1 cellular context compared by ENCODE assay signal in the genomic region with DNA sequence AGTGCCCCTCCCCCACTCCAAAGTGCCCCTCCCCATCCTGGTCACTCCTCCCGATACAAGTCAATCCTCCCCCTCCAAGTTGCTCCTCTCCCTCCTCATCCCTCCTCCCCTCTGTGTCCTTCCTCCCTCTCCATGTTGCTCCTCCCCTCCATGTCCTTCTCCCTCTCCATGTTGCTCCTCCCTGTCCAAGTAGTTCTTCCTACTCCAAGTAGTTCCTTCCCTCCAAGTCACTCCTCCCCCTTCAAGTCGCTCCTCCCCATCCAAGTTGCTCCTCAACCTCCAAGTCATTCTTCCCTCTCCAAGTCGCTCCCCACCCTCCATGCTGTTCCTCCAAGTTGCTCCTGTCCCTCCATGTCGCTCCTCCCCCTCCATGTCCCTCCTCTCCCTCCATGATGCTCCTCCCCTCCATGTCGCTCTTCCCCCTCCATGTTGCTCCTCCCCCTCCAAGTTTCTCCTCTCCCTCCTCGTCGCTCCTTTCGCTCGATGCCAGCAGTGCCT.
TF ChIP-seq lines count a peak whose summit lies in the region.

No MANE protein-coding gene starts in this region.

TF ChIP-seq in HCT116, 20 proteins besides CTCF, POLR2A, EP300 and RAD21 (continued from another document):
- TF ChIP-seq REST (IDR thresholded peaks at IDR 0.05; ENCODE audit: low read depth) (no peak), YY1 (IDR thresholded peaks at IDR 0.05; ENCODE audit: extremely low read depth, insufficient replicate concordance, low read depth, low read length) (no peak), ZFX (IDR thresholded peaks at IDR 0.05) (no peak), EZH2phosphoT487 (IDR thresholded peaks at IDR 0.05; ENCODE audit: borderline replicate concordance) (no peak), TCF7L2 (IDR thresholded peaks at IDR 0.05; ENCODE audit: borderline replicate concordance, extremely low read depth, insufficient read depth, insufficient read length) (no peak), SP1 (IDR thresholded peaks at IDR 0.05; ENCODE audit: low read depth) (no peak), POLR2AphosphoS5 (IDR thresholded peaks at IDR 0.05; ENCODE audit: low read depth, low read length) (no peak), EGR1 (IDR thresholded peaks at IDR 0.05; ENCODE audit: low read depth) (no peak), FOSL1 (IDR thresholded peaks at IDR 0.05; ENCODE audit: low read depth) (no peak), JUND (IDR thresholded peaks at IDR 0.05) (no peak)
- TF ChIP-seq, protein P1, sequence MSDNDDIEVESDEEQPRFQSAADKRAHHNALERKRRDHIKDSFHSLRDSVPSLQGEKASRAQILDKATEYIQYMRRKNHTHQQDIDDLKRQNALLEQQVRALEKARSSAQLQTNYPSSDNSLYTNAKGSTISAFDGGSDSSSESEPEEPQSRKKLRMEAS (IDR thresholded peaks at IDR 0.05), result no peak
- TF ChIP-seq, protein P2, sequence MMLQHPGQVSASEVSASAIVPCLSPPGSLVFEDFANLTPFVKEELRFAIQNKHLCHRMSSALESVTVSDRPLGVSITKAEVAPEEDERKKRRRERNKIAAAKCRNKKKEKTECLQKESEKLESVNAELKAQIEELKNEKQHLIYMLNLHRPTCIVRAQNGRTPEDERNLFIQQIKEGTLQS (IDR thresholded peaks at IDR 0.05), result no peak
